In genomic region chr2:30239308-30240161, GRCh38 we compare ENCODE assay signal across 8 cellular contexts. TPM values are rescaled to one million over a fixed set of nuclear protein-coding genes. Genes with fewer than 3 reads are reported as not detected.
A peak's percentile ranks its signal among the peaks of the same experiment; 100 is the strongest.
DNase-seq lines count a peak whose midpoint lies in the region; ATAC-seq and TF ChIP-seq lines count a peak whose summit lies in the region.

No MANE protein-coding gene starts in this region.

- CTCF ChIA-PET in PC-3 (lab: Charles Lee) = interaction anchor here (0.6 to 1.0 kb wide), 2 partner anchors 74 to 472 kb away, joined by 3 read pairs; no protein-coding TSS in a partner anchor

- H3K4me3 Mint-ChIP-seq in activated T-helper 2 cell treated with anti-CD3 and anti-CD28 coated beads, Interferon-gamma antibody, Interleukin-2, Interleukin-4, amounts not matched to agents 10 μg/mL and 5 μg/mL and 100 μg/mL, durations not matched to agents 14 hours and 24 hours and 36 hours (ENCODE audit: low read depth) = no peak overlapping the region

- H3F3A ChIP-seq in PC-3 (ENCODE audit: low read length, unreplicated experiment) = no peaks in the 10 kb centered on the region

- peak overlapping the region; percentile 25 for H3K27ac Mint-ChIP-seq in activated T-helper 2 cell treated with anti-CD3 and anti-CD28 coated beads, Interferon-gamma antibody, Interleukin-2, Interleukin-4, amounts not matched to agents 10 μg/mL and 5 μg/mL and 100 μg/mL, durations not matched to agents 14 hours and 24 hours and 36 hours

- H3K79me2 ChIP-seq in PC-3 (ENCODE audit: low read length) = no peaks in the 10 kb centered on the region

- ATAC-seq in PC-3 (peak; percentile 53; the same call in 1 of the 2 replicates), aorta (ENCODE audit: low FRiP score) (peak; percentile 87), HG02884 (IDR thresholded peaks at IDR 0.05; ENCODE audit: unreplicated experiment) (no peak)

- H3K4me1 ChIP-seq in PC-3 (ENCODE audit: insufficient read depth, low read length) (peaks cover 7% of the 10 kb centered on the region; the same call in 1 of the 2 replicates), ovary (ENCODE audit: insufficient read depth) (peaks cover 21% of the 10 kb centered on the region), aorta (ENCODE audit: control insufficient read depth in 1 of 2, insufficient read depth in 2 of 2, low read length in 2 of 2) (peaks cover 9 to 11% of the 10 kb centered on the region in 2 donors)

- H3K9me2 ChIP-seq in PC-3 (replicated peaks; ENCODE audit: low read length) = no peaks in the 10 kb centered on the region

- H3K27me3 Mint-ChIP-seq in activated T-helper 2 cell treated with anti-CD3 and anti-CD28 coated beads, Interferon-gamma antibody, Interleukin-2, Interleukin-4, amounts not matched to agents 10 μg/mL and 5 μg/mL and 100 μg/mL, durations not matched to agents 14 hours and 24 hours and 36 hours (ENCODE audit: low read depth) = no peaks in the 10 kb centered on the region

- TF ChIP-seq EP300 in ovary (IDR thresholded peaks at IDR 0.05) = peak; percentile 68

- no peak for TF ChIP-seq POLR2A in ovary (IDR thresholded peaks at IDR 0.05)

- peaks cover 88% of the 10 kb centered on the region for H3K36me3 Mint-ChIP-seq in activated T-helper 2 cell treated with anti-CD3 and anti-CD28 coated beads, Interferon-gamma antibody, Interleukin-2, Interleukin-4, amounts not matched to agents 10 μg/mL and 5 μg/mL and 100 μg/mL, durations not matched to agents 14 hours and 24 hours and 36 hours (ENCODE audit: low read depth)

- POLR2A ChIA-PET in PC-3 (lab: Charles Lee; ENCODE audit: unreplicated experiment) = no interaction called here

- peaks cover 63% of the 10 kb centered on the region for H3K4me1 Mint-ChIP-seq in activated T-helper 2 cell treated with anti-CD3 and anti-CD28 coated beads, Interferon-gamma antibody, Interleukin-2, Interleukin-4, amounts not matched to agents 10 μg/mL and 5 μg/mL and 100 μg/mL, durations not matched to agents 14 hours and 24 hours and 36 hours (ENCODE audit: low read depth)

- peak; percentile 55 for DNase-seq in A172 (ENCODE audit: low spot score)
- DNase-seq in GM12865 (ENCODE audit: low read depth) = peak; percentile 70
- DNase-seq in PC-3 = peak; percentile 69
- peak; percentile 62 for DNase-seq in activated T-helper 2 cell treated with anti-CD3 and anti-CD28 coated beads, Interferon-gamma antibody, Interleukin-2, Interleukin-4, amounts not matched to agents 10 μg/mL and 5 μg/mL and 100 μg/mL, durations not matched to agents 14 hours and 24 hours and 36 hours (ENCODE audit: low spot score)
- peak; percentile 24 for DNase-seq in foreskin melanocyte
- DNase-seq in ovary = peak; percentile 54 to 83 (median 67)
- peak; percentile 83 to 88 for DNase-seq in aorta

- BruUV-seq in PC-3 (replicated peaks; lab: Mats Ljungman, UMichigan) = no TSS peak

- no peak overlapping the region for H3K9ac ChIP-seq in PC-3 (ENCODE audit: low read length)

- H3K9me3 ChIP-seq in PC-3 (ENCODE audit: low read length) (no peaks in the 10 kb centered on the region), ovary (no peaks in the 10 kb centered on the region), aorta (ENCODE audit: control insufficient read depth, low read length) (no peaks in the 10 kb centered on the region)

- no peak overlapping the region for H2AFZ ChIP-seq in PC-3 (ENCODE audit: low read length)

- intact Hi-C loops in PC-3 (cut with micrococcal nuclease) = no loop called here
- intact Hi-C loops in activated T-helper 2 cell treated with anti-CD3 and anti-CD28 coated beads, Interferon-gamma antibody, Interleukin-2, Interleukin-4, amounts not matched to agents 10 μg/mL and 5 μg/mL and 100 μg/mL, durations not matched to agents 14 hours and 24 hours and 36 hours (cut with micrococcal nuclease) = no loop called here
- intact Hi-C loops in ovary (cut with DNase I) = loop anchor here in 1 of 4 donors (10.0 kb wide), 1 partner anchor 245 kb away; no protein-coding TSS in a partner anchor
- intact Hi-C loops in aorta (cut with DNase I) = loop anchor here (5.0 to 10.0 kb wide), 6 partner anchors 33 to 235 kb away; no protein-coding TSS in a partner anchor

- WGBS in ovary, 3 donors = 46 to 61% (median 53%) methylated on average over 15 of the region's 15 CpGs
- WGBS in aorta, 2 donors = 40 to 41% methylated on average over 15 of the region's 15 CpGs

- H3K4me3 ChIP-seq in GM12865 (ENCODE audit: low read depth, low read length) (no peak overlapping the region), PC-3 (ENCODE audit: low read length) (no peak overlapping the region), ovary (no peak overlapping the region), aorta (ENCODE audit: low read length in 2 of 2) (no peak overlapping the region)

- no peaks in the 10 kb centered on the region for H3K9me3 Mint-ChIP-seq in activated T-helper 2 cell treated with anti-CD3 and anti-CD28 coated beads, Interferon-gamma antibody, Interleukin-2, Interleukin-4, amounts not matched to agents 10 μg/mL and 5 μg/mL and 100 μg/mL, durations not matched to agents 14 hours and 24 hours and 36 hours

- TF ChIP-seq CTCF in GM12865 (IDR thresholded peaks at IDR 0.05; ENCODE audit: insufficient read depth, low read depth, low read length, missing control alignments) = peak; percentile 81
- TF ChIP-seq CTCF in PC-3 (conservative IDR thresholded peaks at IDR 0.05; ENCODE audit: low read depth, low read length) = peak; percentile 89
- TF ChIP-seq CTCF in ovary (IDR thresholded peaks at IDR 0.05) = peak in 2 of 3 donors; percentile 50 to 86

- H3K36me3 ChIP-seq in PC-3 (ENCODE audit: low read depth, low read length) (no peaks in the 10 kb centered on the region), ovary (no peaks in the 10 kb centered on the region), aorta (ENCODE audit: control insufficient read depth in 1 of 2, insufficient read depth in 2 of 2, low read length in 1 of 2) (peaks cover 0 to 9% of the 10 kb centered on the region in 2 donors)

- peaks cover 8% of the 10 kb centered on the region; the same call in 1 of the 2 replicates for H3K27me3 ChIP-seq in PC-3 (ENCODE audit: low read length)
- H3K27me3 ChIP-seq in ovary = no peaks in the 10 kb centered on the region
- H3K27me3 ChIP-seq in aorta (ENCODE audit: control insufficient read depth in 1 of 2, insufficient read depth in 2 of 2, low read length in 1 of 2) = no peaks in the 10 kb centered on the region

- H3K4me2 ChIP-seq in PC-3 (ENCODE audit: low read length) = no peak overlapping the region

- no peaks in the 10 kb centered on the region for H4K20me1 ChIP-seq in PC-3 (ENCODE audit: low read length)

- H3K27ac ChIP-seq in PC-3 (ENCODE audit: low read length) (no peak overlapping the region), ovary (peak overlapping the region in 1 of 2 donors; percentile 12), aorta (ENCODE audit: low read depth in 1 of 2, low read length in 2 of 2) (peak overlapping the region; percentile 36 to 79)

RNA-seq across cellular contexts. Expression of gene LBH, which starts 8.2 kb away (rescaled TPM):
- 87.4 and 182 TPM in 2 replicates for total RNA-seq in A172 (2014; rRNA removed; shearing (Covaris generic))
- total RNA-seq in PC-3 (2014; rRNA removed) (0.40 and 5.8 TPM in 2 replicates), ovary (100 to 1,000 TPM in 5 of 7 donors, 10 to 100 TPM in 2; 50.4 to 260 (median 121) TPM), aorta (100 to 1,000 TPM; 105 to 213 TPM)
- 60.8 and 61.1 TPM in 2 replicates for total RNA-seq in activated T-helper 2 cell treated with anti-CD3 and anti-CD28 coated beads, Interferon-gamma antibody, Interleukin-2, Interleukin-4, amounts not matched to agents 10 μg/mL and 5 μg/mL and 100 μg/mL, durations not matched to agents 14 hours and 24 hours and 36 hours
- polyA plus RNA-seq in ovary (10 to 100 TPM; 59.7 to 64.5 TPM), aorta (10 to 100 TPM; 56.1 to 83.8 TPM)

Comparison
In these comparisons a context has a peak if more than half of its experiments do, and no peak if none do; other contexts are left out.
1. DNase-seq: peak in every context shown above with its lines; median percentile 86 in aorta; 70 in GM12865; 69 in PC-3; 67 in ovary; 62 in activated T-helper 2 cell treated with anti-CD3 and anti-CD28 coated beads, Interferon-gamma antibody, Interleukin-2, Interleukin-4, amounts not matched to agents 10 μg/mL and 5 μg/mL and 100 μg/mL, durations not matched to agents 14 hours and 24 hours and 36 hours; 55 in A172; 24 in foreskin melanocyte.
2. intact Hi-C loops: an anchor here in aorta (5.0 to 10.0 kb wide); none called in PC-3 and activated T-helper 2 cell treated with anti-CD3 and anti-CD28 coated beads, Interferon-gamma antibody, Interleukin-2, Interleukin-4, amounts not matched to agents 10 μg/mL and 5 μg/mL and 100 μg/mL, durations not matched to agents 14 hours and 24 hours and 36 hours.